9 cellular contexts compared by ENCODE assay signal in genomic region chr10:27744478-27745379, GRCh38. TPM values are rescaled to one million over a fixed set of nuclear protein-coding genes. Genes with fewer than 3 reads are reported as not detected.
DNase-seq lines count a peak whose midpoint lies in the region; ATAC-seq and TF ChIP-seq lines count a peak whose summit lies in the region.
"Had no signal": no experiment of that assay in that cellular context is flagged by ENCODE, and none has a peak within 500 bp of the region (broad histone marks: within the 10 kb centered on the region; RNA-seq: fewer than 3 reads in every experiment).

No MANE protein-coding gene starts in this region.

- H3K9me3 ChIP-seq in fibroblast of lung (ENCODE audit: control insufficient read depth, insufficient read depth, low read depth, low read length) (no peaks in the 10 kb centered on the region), neural progenitor cell (ENCODE audit: low read depth) (no peaks in the 10 kb centered on the region)

- no peak for ATAC-seq in HG03135 (IDR thresholded peaks at IDR 0.05; ENCODE audit: unreplicated experiment)

- H4K20me1 ChIP-seq in fibroblast of lung (ENCODE audit: control insufficient read depth, extremely low read depth, insufficient read depth, low read length) (no peaks in the 10 kb centered on the region), neural progenitor cell (ENCODE audit: low read depth) (peaks cover 57% of the 10 kb centered on the region)

- TF ChIP-seq CTCF in fibroblast of lung (conservative IDR thresholded peaks at IDR 0.05 in 1 of 2, IDR thresholded peaks at IDR 0.05 in 1 of 2; ENCODE audit: low read depth in 1 of 2, low read length in 2 of 2) (no peak), neural progenitor cell (IDR thresholded peaks at IDR 0.05) (peak; percentile 13)

- peaks cover 62% of the 10 kb centered on the region for H3K27me3 Mint-ChIP-seq in neural progenitor cell (ENCODE audit: insufficient read depth, low read depth)

- H3K9ac ChIP-seq in fibroblast of lung (ENCODE audit: insufficient read depth, low read length) = no peak overlapping the region
- H3K9ac ChIP-seq in neural progenitor cell = no peak overlapping the region

- no peak overlapping the region for H3K27ac Mint-ChIP-seq in neural progenitor cell

- DNase-seq in NCI-H2107 treated with DMSO at 0.1 percent for 48 hours (lab: John Stamatoyannopoulos, UW; ENCODE audit: unreplicated experiment) (peak; percentile 5), NCI-H2107 (lab: John Stamatoyannopoulos, UW) (no peak), fibroblast of lung (ENCODE audit: low read depth in 2 of 2) (peak; percentile 38 to 53), neural progenitor cell (ENCODE audit: low spot score) (peak; percentile 84), middle frontal gyrus (ENCODE audit: extremely low spot score, low spot score) (no peak), NCI-H128 (lab: John Stamatoyannopoulos, UW; ENCODE audit: unreplicated experiment) (no peak)
- DNase-seq in activated CD4-positive, alpha-beta T cell treated with anti-CD3 and anti-CD28 coated beads, Interleukin-2, amount 50 U/mL, for 4 hours = peak; percentile 8 to 15

- H3F3A ChIP-seq in neural progenitor cell (ENCODE audit: low read depth) = peaks cover 16% of the 10 kb centered on the region

- peak overlapping the region; percentile 64 for H3K4me2 ChIP-seq in fibroblast of lung (ENCODE audit: extremely low read depth, insufficient read depth, low read length)
- H3K4me2 ChIP-seq in neural progenitor cell = peak overlapping the region; percentile 90

- H3K27ac ChIP-seq in fibroblast of lung (ENCODE audit: insufficient read depth, low read length) (no peak overlapping the region), neural progenitor cell (no peak overlapping the region)
- H3K27ac ChIP-seq: VCaP had no signal

- H3K4me1 ChIP-seq in fibroblast of lung (ENCODE audit: control insufficient read depth, extremely low read depth, insufficient read depth, low read length) = no peaks in the 10 kb centered on the region
- H3K4me1 ChIP-seq in neural progenitor cell = peaks cover 30% of the 10 kb centered on the region

- no peaks in the 10 kb centered on the region for H3K36me3 Mint-ChIP-seq in neural progenitor cell

- no peak overlapping the region for H2AFZ ChIP-seq in fibroblast of lung (ENCODE audit: low read length)
- peak overlapping the region; percentile 69 for H2AFZ ChIP-seq in neural progenitor cell (replicated peaks)

- H3K4me3 Mint-ChIP-seq in neural progenitor cell = peak overlapping the region; percentile 87

- H3K4me3 ChIP-seq in fibroblast of lung (replicated peaks in 1 of 4; ENCODE audit: control extremely low read depth in 1 of 4, insufficient read depth in 1 of 4, low read depth in 3 of 4, low read length in 4 of 4) (peak overlapping the region in 2 of 4 experiments; percentile 57 to 61), neural progenitor cell (peak overlapping the region; percentile 57)

- H3K36me3 ChIP-seq in fibroblast of lung (ENCODE audit: control insufficient read depth, insufficient read depth, low read length) (no peaks in the 10 kb centered on the region), neural progenitor cell (no peaks in the 10 kb centered on the region)

- peaks cover 54% of the 10 kb centered on the region for H3K27me3 ChIP-seq in fibroblast of lung (ENCODE audit: control insufficient read depth, insufficient read depth, low read length)
- H3K27me3 ChIP-seq in neural progenitor cell = peaks cover 100% of the 10 kb centered on the region

- H3K79me2 ChIP-seq in fibroblast of lung (ENCODE audit: control insufficient read depth, insufficient read depth, low read length) (no peaks in the 10 kb centered on the region), neural progenitor cell (ENCODE audit: low read depth) (no peaks in the 10 kb centered on the region)

- H3K4me1 Mint-ChIP-seq in neural progenitor cell = peaks cover 26% of the 10 kb centered on the region

- H3K9me3 Mint-ChIP-seq in neural progenitor cell = peaks cover 2% of the 10 kb centered on the region

RNA-seq across cellular contexts. Expression of gene MKX, which starts 0.9 kb away (rescaled TPM):
- 2.8 and 15.0 TPM in 2 replicates for total RNA-seq in fibroblast of lung
- 1.3 and 2.2 TPM in 2 replicates for polyA plus RNA-seq in fibroblast of lung
- 1.2 and 1.5 TPM in 2 replicates for polyA plus RNA-seq in fibroblast of lung (2012)
- 0.26 TPM in 1 of 2 replicates, not detected in the other for polyA minus RNA-seq in fibroblast of lung (ENCODE audit: low replicate concordance)
- 0.22 TPM in 1 of 2 replicates, not detected in the other for total RNA-seq in neural progenitor cell (ENCODE audit: low replicate concordance)

Comparison
In these comparisons a context has a peak if more than half of its experiments do, and no peak if none do; other contexts are left out.
1. DNase-seq: peak in NCI-H2107 treated with DMSO at 0.1 percent for 48 hours (single experiment), activated CD4-positive, alpha-beta T cell treated with anti-CD3 and anti-CD28 coated beads, Interleukin-2, amount 50 U/mL, for 4 hours (2 of 2), fibroblast of lung (2 of 2) and neural progenitor cell (single experiment); none in NCI-H2107 (single experiment), middle frontal gyrus (single experiment) and NCI-H128 (single experiment).